In genomic region chr22:20487715-20488114, GRCh38 we compare ENCODE assay signal across 14 cellular contexts. TPM values are rescaled to one million over a fixed set of nuclear protein-coding genes. Genes with fewer than 3 reads are reported as not detected.
DNase-seq lines count a peak whose midpoint lies in the region; ATAC-seq and TF ChIP-seq lines count a peak whose summit lies in the region.
"Had no signal": no experiment of that assay in that cellular context is flagged by ENCODE, and none has a peak within 500 bp of the region (broad histone marks: within the 10 kb centered on the region; RNA-seq: fewer than 3 reads in every experiment).

No MANE protein-coding gene starts in this region.

- H3K9me3 ChIP-seq in mammary epithelial cell (replicated peaks; ENCODE audit: insufficient read depth, low read length) (no peaks in the 10 kb centered on the region), Caco-2 (no peaks in the 10 kb centered on the region)
- H3K9me3 ChIP-seq: BLaER1 had no signal

- dilution Hi-C loops in mammary epithelial cell (cut with HindIII; ENCODE audit: low sequenced_read_pairs): no loop called here

- H3K27me3 ChIP-seq in mammary epithelial cell (ENCODE audit: insufficient read depth, low read length): no peaks in the 10 kb centered on the region
- no peaks in the 10 kb centered on the region for H3K27me3 ChIP-seq in Caco-2 (replicated peaks; ENCODE audit: control insufficient read depth, insufficient read depth, low read length)
- H3K27me3 ChIP-seq: BLaER1 had no signal

- H3K4me1 ChIP-seq in mammary epithelial cell (ENCODE audit: insufficient read depth, low read length) (no peaks in the 10 kb centered on the region), Caco-2 (no peaks in the 10 kb centered on the region)
- H3K4me1 ChIP-seq: BLaER1 had no signal

- H3K4me3 Mint-ChIP-seq in MCF 10A (ENCODE audit: unreplicated experiment) (no peak overlapping the region), Caco-2 (ENCODE audit: unreplicated experiment) (no peak overlapping the region)
- H3K4me3 Mint-ChIP-seq in effector memory CD8-positive, alpha-beta T cell: no peak overlapping the region
- H3K4me3 Mint-ChIP-seq in stimulated activated naive B cell treated with anti-CD40 and anti-IgM and Interleukin-4, amounts not matched to agents 10 μg/mL and 1 μg/mL and 100 μg/mL, for 72 hours: no peak overlapping the region
- H3K4me3 Mint-ChIP-seq: HFFc6 had no signal

- H3K27me3 Mint-ChIP-seq in MCF 10A (ENCODE audit: insufficient read depth, unreplicated experiment) (no peaks in the 10 kb centered on the region), Caco-2 (ENCODE audit: insufficient read depth, unreplicated experiment) (no peaks in the 10 kb centered on the region)
- no peaks in the 10 kb centered on the region for H3K27me3 Mint-ChIP-seq in effector memory CD8-positive, alpha-beta T cell
- no peaks in the 10 kb centered on the region for H3K27me3 Mint-ChIP-seq in stimulated activated naive B cell treated with anti-CD40 and anti-IgM and Interleukin-4, amounts not matched to agents 10 μg/mL and 1 μg/mL and 100 μg/mL, for 72 hours

- H2AFZ ChIP-seq in mammary epithelial cell (ENCODE audit: low read depth, low read length): no peak overlapping the region

- no peak overlapping the region for H3K9ac ChIP-seq in mammary epithelial cell (ENCODE audit: insufficient read depth, low read length)
- H3K9ac ChIP-seq: BLaER1 had no signal

- H3K9me3 Mint-ChIP-seq in MCF 10A (ENCODE audit: unreplicated experiment): no peaks in the 10 kb centered on the region
- H3K9me3 Mint-ChIP-seq in Caco-2 (ENCODE audit: unreplicated experiment): no peaks in the 10 kb centered on the region
- no peaks in the 10 kb centered on the region for H3K9me3 Mint-ChIP-seq in effector memory CD8-positive, alpha-beta T cell
- no peaks in the 10 kb centered on the region for H3K9me3 Mint-ChIP-seq in stimulated activated naive B cell treated with anti-CD40 and anti-IgM and Interleukin-4, amounts not matched to agents 10 μg/mL and 1 μg/mL and 100 μg/mL, for 72 hours
- H3K9me3 Mint-ChIP-seq: HFFc6 had no signal

- intact Hi-C loops in MCF 10A (cut with micrococcal nuclease) (no loop called here), mammary epithelial cell (cut with micrococcal nuclease) (no loop called here), Caco-2 (cut with micrococcal nuclease; ENCODE audit: unreplicated experiment) (no loop called here)

- H3K36me3 Mint-ChIP-seq in MCF 10A (ENCODE audit: insufficient read depth, unreplicated experiment) (peaks cover 5% of the 10 kb centered on the region), Caco-2 (ENCODE audit: insufficient read depth, unreplicated experiment) (peaks cover 18% of the 10 kb centered on the region)
- peaks cover 11% of the 10 kb centered on the region for H3K36me3 Mint-ChIP-seq in effector memory CD8-positive, alpha-beta T cell (ENCODE audit: insufficient read depth)
- peaks cover 23 to 43% of the 10 kb centered on the region in 2 donors for H3K36me3 Mint-ChIP-seq in stimulated activated naive B cell treated with anti-CD40 and anti-IgM and Interleukin-4, amounts not matched to agents 10 μg/mL and 1 μg/mL and 100 μg/mL, for 72 hours

- H3K27ac Mint-ChIP-seq in MCF 10A (ENCODE audit: low read depth, unreplicated experiment) (peak overlapping the region; percentile 58), Caco-2 (ENCODE audit: unreplicated experiment) (peak overlapping the region; percentile 10)
- H3K27ac Mint-ChIP-seq in effector memory CD8-positive, alpha-beta T cell: peak overlapping the region; percentile 80 to 85
- peak overlapping the region; percentile 48 for H3K27ac Mint-ChIP-seq in stimulated activated naive B cell treated with anti-CD40 and anti-IgM and Interleukin-4, amounts not matched to agents 10 μg/mL and 1 μg/mL and 100 μg/mL, for 72 hours
- H3K27ac Mint-ChIP-seq: HFFc6 had no signal

- H3K79me2 ChIP-seq in mammary epithelial cell (ENCODE audit: insufficient read depth, low read length): peaks cover 8% of the 10 kb centered on the region

- peaks cover 8% of the 10 kb centered on the region for H3K4me1 Mint-ChIP-seq in MCF 10A (ENCODE audit: insufficient read depth, unreplicated experiment)
- H3K4me1 Mint-ChIP-seq in Caco-2 (ENCODE audit: low read depth, unreplicated experiment): no peaks in the 10 kb centered on the region
- peaks cover 25 to 49% of the 10 kb centered on the region in 2 donors for H3K4me1 Mint-ChIP-seq in effector memory CD8-positive, alpha-beta T cell (ENCODE audit: low read depth in 2 of 2)
- peaks cover 25 to 52% of the 10 kb centered on the region in 2 donors for H3K4me1 Mint-ChIP-seq in stimulated activated naive B cell treated with anti-CD40 and anti-IgM and Interleukin-4, amounts not matched to agents 10 μg/mL and 1 μg/mL and 100 μg/mL, for 72 hours

- no peak overlapping the region for H3K4me2 ChIP-seq in mammary epithelial cell (ENCODE audit: insufficient read depth, low read depth, low read length)
- H3K4me2 ChIP-seq: BLaER1 had no signal

- in situ Hi-C loops in mammary epithelial cell (cut with MboI; ENCODE audit: low sequenced_read_pairs in 2 of 2): no loop called here

- no peak for TF ChIP-seq CTCF in MCF 10A (IDR thresholded peaks at IDR 0.05; ENCODE audit: unreplicated experiment)
- no peak for TF ChIP-seq CTCF in mammary epithelial cell (conservative IDR thresholded peaks at IDR 0.05 in 1 of 2, IDR thresholded peaks at IDR 0.05 in 1 of 2; ENCODE audit: extremely low read depth in 1 of 2, insufficient read depth in 1 of 2, low read depth in 1 of 2, low read length in 2 of 2)
- TF ChIP-seq CTCF in Caco-2 (IDR thresholded peaks at IDR 0.05; ENCODE audit: insufficient read depth in 1 of 2, low read depth in 1 of 2, low read length in 1 of 2, severe bottlenecking in 1 of 2, unreplicated experiment in 1 of 2): no peak

- no peaks in the 10 kb centered on the region for H4K20me1 ChIP-seq in mammary epithelial cell (ENCODE audit: insufficient read depth, low read length)

- WGBS in mammary epithelial cell (ENCODE audit: low coverage, missing lambda C conversion rate): no CpG with 5 or more reads among the region's 2 CpGs

- BruUV-seq in MCF 10A (replicated peaks; lab: Mats Ljungman, UMichigan) (no TSS peak), mammary epithelial cell (replicated peaks; lab: Mats Ljungman, UMichigan) (no TSS peak), Caco-2 (replicated peaks; lab: Mats Ljungman, UMichigan) (no TSS peak)

- CTCF ChIA-PET in MCF 10A (lab: Yijun Ruan, JAX) (interaction anchor here (0.7 to 0.8 kb wide), 2 partner anchors 69 to 295 kb away, joined by 4 read pairs; no protein-coding TSS in a partner anchor), mammary epithelial cell (lab: Charles Lee; ENCODE audit: low non-redundant PET) (no interaction called here), Caco-2 (lab: Charles Lee) (no interaction called here)

- H3K4me3 ChIP-seq in mammary epithelial cell (replicated peaks in 1 of 3; ENCODE audit: insufficient read depth in 1 of 3, low read depth in 2 of 3, low read length in 3 of 3) (no peak overlapping the region), Caco-2 (ENCODE audit: low read depth, low read length) (no peak overlapping the region)
- H3K4me3 ChIP-seq: BLaER1 had no signal

- H3K27ac ChIP-seq in mammary epithelial cell (ENCODE audit: insufficient read depth, low read depth, low read length): no peak overlapping the region
- H3K27ac ChIP-seq: BLaER1, HL-60 had no signal

- POLR2A ChIA-PET in MCF 10A (lab: Yijun Ruan, JAX) (interaction anchor here (0.8 kb wide), 1 partner anchor 51 kb away, joined by 5 read pairs; no protein-coding TSS in a partner anchor), Caco-2 (lab: Charles Lee) (no interaction called here)

- DNase-seq in MCF 10A (ENCODE audit: unreplicated experiment): no peak
- no peak for DNase-seq in mammary epithelial cell
- no peak for DNase-seq in Caco-2
- DNase-seq in effector memory CD8-positive, alpha-beta T cell: no peak
- no peak for DNase-seq in stimulated activated naive B cell treated with anti-CD40 and anti-IgM and Interleukin-4, amounts not matched to agents 10 μg/mL and 1 μg/mL and 100 μg/mL, for 72 hours
- DNase-seq in NCI-H524 (lab: John Stamatoyannopoulos, UW): no peak
- DNase-seq: 8988T, AML-193, HCEC 1CT, HFFc6, IMR-90 had no signal

- H3K36me3 ChIP-seq in mammary epithelial cell (ENCODE audit: insufficient read depth, low read length): no peaks in the 10 kb centered on the region
- no peaks in the 10 kb centered on the region; the same call in 1 of the 2 replicates for H3K36me3 ChIP-seq in Caco-2 (ENCODE audit: control insufficient read depth, insufficient read depth, low read length)

- no peak for ATAC-seq in effector memory CD8-positive, alpha-beta T cell (replicated peaks)
- no peak for ATAC-seq in stimulated activated naive B cell treated with anti-CD40 and anti-IgM and Interleukin-4, amounts not matched to agents 10 μg/mL and 1 μg/mL and 100 μg/mL, for 72 hours (replicated peaks)
- no peak for ATAC-seq in GM18909 (IDR thresholded peaks at IDR 0.05; ENCODE audit: poor library complexity, unreplicated experiment)

RNA-seq across cellular contexts. Expression of gene KLHL22, which starts 7.9 kb away (rescaled TPM):
- 14.7 and 20.9 TPM in 2 replicates for total RNA-seq in MCF 10A (2022)
- total RNA-seq in mammary epithelial cell: 10 to 100 TPM; 14.7 to 18.8 TPM
- 10.5 TPM for polyA plus RNA-seq in mammary epithelial cell
- 2.3 TPM for polyA minus RNA-seq in mammary epithelial cell
- 20.9 and 24.4 TPM in 2 replicates for total RNA-seq in Caco-2 (2022)

RNA-seq across cellular contexts. Expression of gene MED15, which starts 19.7 kb away (rescaled TPM):
- total RNA-seq in MCF 10A (2022) (122 TPM in 2 replicates), mammary epithelial cell (100 to 1,000 TPM in 1 of 2 donors, 10 to 100 TPM in 1; 34.3 to 138 TPM), Caco-2 (2022) (94.7 and 104 TPM in 2 replicates)
- 51.1 TPM for polyA plus RNA-seq in mammary epithelial cell
- polyA minus RNA-seq in mammary epithelial cell: 93.6 TPM

RNA-seq across cellular contexts. Expression of gene SCARF2, which starts 50.1 kb away (rescaled TPM):
- total RNA-seq in MCF 10A (2022) (0.35 and 0.88 TPM in 2 replicates), mammary epithelial cell (1 to 10 TPM; 1.1 to 1.5 TPM), Caco-2 (2022) (0.58 and 0.73 TPM in 2 replicates)
- 0.08 TPM for polyA plus RNA-seq in mammary epithelial cell
- polyA minus RNA-seq in mammary epithelial cell: not detected

Comparison
In these comparisons a context has a peak if more than half of its experiments do, and no peak if none do; other contexts are left out.
1. H3K27ac Mint-ChIP-seq: peak in every context shown above with its lines; median percentile 82 in effector memory CD8-positive, alpha-beta T cell; 58 in MCF 10A; 48 in stimulated activated naive B cell treated with anti-CD40 and anti-IgM and Interleukin-4, amounts not matched to agents 10 μg/mL and 1 μg/mL and 100 μg/mL, for 72 hours; 10 in Caco-2.